In the genomic region with DNA sequence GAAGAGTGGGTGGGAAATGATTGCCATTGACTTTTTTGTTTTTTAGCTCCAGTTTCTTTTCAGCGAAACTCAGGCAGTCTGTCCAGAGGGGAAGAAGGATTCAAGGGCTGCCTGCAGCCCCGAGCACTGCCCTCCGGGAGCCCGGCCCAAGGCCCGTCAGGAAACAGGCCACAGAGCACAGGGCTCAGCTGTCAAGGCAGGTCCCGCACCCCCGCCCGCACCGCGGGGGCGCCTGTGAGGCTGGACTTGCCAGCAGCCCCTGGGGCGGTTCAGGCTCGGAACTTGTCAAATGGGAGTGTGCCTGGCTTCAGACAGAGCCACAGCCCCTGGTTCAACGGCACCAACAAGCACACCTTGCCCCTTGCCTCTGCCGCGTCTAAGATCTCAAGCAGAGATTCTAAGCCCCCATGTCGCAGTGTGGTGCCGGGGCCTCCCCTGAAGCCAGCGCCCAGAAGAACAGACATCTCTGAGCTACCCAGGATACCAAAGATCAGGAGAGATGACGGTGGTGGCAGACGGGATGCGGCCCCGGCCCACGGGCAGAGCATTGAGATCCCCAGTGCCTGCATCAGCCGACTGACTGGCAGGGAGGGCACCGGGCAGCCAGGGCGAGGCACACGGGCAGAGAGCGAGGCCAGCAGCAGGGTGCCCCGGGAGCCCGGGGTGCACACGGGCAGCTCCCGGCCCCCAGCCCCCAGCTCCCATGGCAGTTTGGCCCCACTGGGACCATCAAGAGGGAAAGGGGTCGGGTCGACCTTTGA, we compare ENCODE assay signal across 26 cellular contexts. TPM values are rescaled to one million over a fixed set of nuclear protein-coding genes. Genes with fewer than 3 reads are reported as not detected.
A peak's percentile ranks its signal among the peaks of the same experiment; 100 is the strongest.
DNase-seq lines count a peak whose midpoint lies in the region; ATAC-seq and TF ChIP-seq lines count a peak whose summit lies in the region.
"Had no signal": no experiment of that assay in that cellular context is flagged by ENCODE, and none has a peak within 500 bp of the region (broad histone marks: within the 10 kb centered on the region; RNA-seq: fewer than 3 reads in every experiment).

No MANE protein-coding gene starts in this region.

- peaks cover 2 to 5% (median 2%) of the 10 kb centered on the region in 4 donors for H3K4me1 Mint-ChIP-seq in CD4-positive, alpha-beta memory T cell
- peaks cover 3% of the 10 kb centered on the region for H3K4me1 Mint-ChIP-seq in central memory CD8-positive, alpha-beta T cell

- H2BK15ac ChIP-seq in neuronal stem cell (ENCODE audit: low read length): no peak overlapping the region

- H3K23ac ChIP-seq in neuronal stem cell (ENCODE audit: low read depth, low read length, poor library complexity): no peak overlapping the region

- no peak overlapping the region for H3K9ac ChIP-seq in neuronal stem cell (ENCODE audit: low read depth, low read length, poor library complexity)

- no peak overlapping the region for H2AK5ac ChIP-seq in neuronal stem cell (ENCODE audit: low read depth, low read length)

- H3K4me3 Mint-ChIP-seq in CD4-positive, alpha-beta memory T cell: no peak overlapping the region
- no peak overlapping the region for H3K4me3 Mint-ChIP-seq in central memory CD8-positive, alpha-beta T cell
- H3K4me3 Mint-ChIP-seq: brain; CD4-positive, alpha-beta T cell; T-helper 2 cell treated with Interferon-gamma antibody and Interleukin-4, amounts not matched to agents 5 μg/mL and 100 μg/mL, for 36 hours had no signal

- H4K91ac ChIP-seq in neuronal stem cell (ENCODE audit: low read depth, low read length, poor library complexity): no peak overlapping the region

- H4K8ac ChIP-seq in neuronal stem cell (ENCODE audit: low read depth, low read length): no peak overlapping the region

- no peak overlapping the region for H2AFZ ChIP-seq in neuronal stem cell (ENCODE audit: low read length)

- intact Hi-C loops in CD4-positive, alpha-beta memory T cell (cut with micrococcal nuclease): no loop called here

- peaks cover 7% of the 10 kb centered on the region for H3K79me1 ChIP-seq in neuronal stem cell (ENCODE audit: low read depth, low read length)

- H3K4me3 ChIP-seq in CD4-positive, alpha-beta memory T cell (ENCODE audit: low read length in 2 of 2): no peak overlapping the region
- H3K4me3 ChIP-seq in neuronal stem cell (ENCODE audit: low read length in 2 of 2): no peak overlapping the region
- H3K4me3 ChIP-seq: left lung, sigmoid colon, upper lobe of left lung had no signal

- H3K9me3 Mint-ChIP-seq in CD4-positive, alpha-beta memory T cell: no peaks in the 10 kb centered on the region
- H3K9me3 Mint-ChIP-seq in central memory CD8-positive, alpha-beta T cell: no peaks in the 10 kb centered on the region
- H3K9me3 Mint-ChIP-seq: activated T-helper 2 cell treated with anti-CD3 and anti-CD28 coated beads, Interferon-gamma antibody, Interleukin-2, Interleukin-4, amounts not matched to agents 10 μg/mL and 5 μg/mL and 100 μg/mL, durations not matched to agents 14 hours and 24 hours and 36 hours; CD4-positive, alpha-beta T cell; T-helper 2 cell treated with Interferon-gamma antibody and Interleukin-4, amounts not matched to agents 5 μg/mL and 100 μg/mL, for 36 hours had no signal

- H3K27ac Mint-ChIP-seq in CD4-positive, alpha-beta memory T cell: peak overlapping the region in 5 of 7 donors; percentile 5 to 73 (median 48)
- H3K27ac Mint-ChIP-seq in central memory CD8-positive, alpha-beta T cell (ENCODE audit: low read depth): peak overlapping the region; percentile 49
- H3K27ac Mint-ChIP-seq: activated T-helper 2 cell treated with anti-CD3 and anti-CD28 coated beads, Interferon-gamma antibody, Interleukin-2, Interleukin-4, amounts not matched to agents 10 μg/mL and 5 μg/mL and 100 μg/mL, durations not matched to agents 14 hours and 24 hours and 36 hours; CD4-positive, alpha-beta T cell; T-helper 2 cell treated with Interferon-gamma antibody and Interleukin-4, amounts not matched to agents 5 μg/mL and 100 μg/mL, for 36 hours had no signal

- H3K36me3 Mint-ChIP-seq in CD4-positive, alpha-beta memory T cell: peaks cover 18 to 47% of the 10 kb centered on the region in 2 donors
- H3K36me3 Mint-ChIP-seq in central memory CD8-positive, alpha-beta T cell (ENCODE audit: insufficient read depth): peaks cover 38% of the 10 kb centered on the region

- H3K4ac ChIP-seq in neuronal stem cell (ENCODE audit: low read length): no peak overlapping the region

- WGBS in neuronal stem cell (ENCODE audit: extremely low coverage in 2 of 2, insufficient read length in 2 of 2, insufficient replicate concordance in 1 of 2), 2 donors: no CpG with 5 or more reads among the region's 35 CpGs

- POLR2A ChIA-PET in CD4-positive, alpha-beta memory T cell (lab: Charles Lee; ENCODE audit: partially characterized antibody): interaction anchor here (0.8 to 1.6 kb wide), 3 partner anchors 22 to 31 kb away, joined by 3 to 5 read pairs (median 4); no protein-coding TSS in a partner anchor

- H2BK120ac ChIP-seq in neuronal stem cell (ENCODE audit: low read depth, low read length): no peak overlapping the region

- no peaks in the 10 kb centered on the region for H3K4me1 ChIP-seq in CD4-positive, alpha-beta memory T cell (ENCODE audit: insufficient read depth, low read length)
- H3K4me1 ChIP-seq in neuronal stem cell (ENCODE audit: control insufficient read depth in 2 of 2, insufficient read depth in 1 of 2, low read depth in 1 of 2, low read length in 2 of 2): no peaks in the 10 kb centered on the region
- H3K4me1 ChIP-seq: left lung, upper lobe of left lung had no signal

- DNase-seq in CD4-positive, alpha-beta memory T cell: no peak
- no peak for DNase-seq in central memory CD8-positive, alpha-beta T cell (ENCODE audit: low spot score in 2 of 2)
- DNase-seq in neuronal stem cell (ENCODE audit: low spot score) (no peak), 8988T (no peak)
- DNase-seq in stimulated activated CD4-positive, alpha-beta T cell treated with anti-CD3 and anti-CD28 coated beads, Interleukin-1b, Interleukin-23, amount 100 ng/mL, for 48 hours: no peak
- DNase-seq: activated CD4-positive, alpha-beta T cell treated with anti-CD3 and anti-CD28 coated beads for 48 hours; activated CD8-positive, alpha-beta memory T cell treated with anti-CD3 and anti-CD28 coated beads, Interleukin-2, amount 50 U/mL, for 4 hours; CD4-positive, alpha-beta T cell; effector memory CD4-positive, alpha-beta T cell; KG1; NCI-H1417 treated with DMSO at 0.1 percent for 48 hours; NCI-H446 treated with DMSO at 0.1 percent for 48 hours; stimulated activated CD4-positive, alpha-beta T cell treated with anti-CD3 and anti-CD28 coated beads, Interleukin-15, amount 100 ng/mL, for 24 hours had no signal

- H3K9me3 ChIP-seq in CD4-positive, alpha-beta memory T cell (ENCODE audit: control insufficient read depth in 1 of 2, low read length in 2 of 2): no peaks in the 10 kb centered on the region
- no peaks in the 10 kb centered on the region for H3K9me3 ChIP-seq in neuronal stem cell (replicated peaks in 1 of 2; ENCODE audit: control insufficient read depth in 2 of 2, insufficient read depth in 1 of 2, low read depth in 1 of 2, low read length in 2 of 2)
- H3K9me3 ChIP-seq: left lung, sigmoid colon, upper lobe of left lung had no signal

- H3K27ac ChIP-seq in 22Rv1 (0 out of 2 replicates have a peak overlapping the region, but pooled peaks have one; percentile 17), neuronal stem cell (replicated peaks; ENCODE audit: low read length) (no peak overlapping the region)
- no peak overlapping the region for H3K27ac ChIP-seq in CD4-positive, alpha-beta memory T cell (ENCODE audit: low read depth, low read length)
- H3K27ac ChIP-seq: left lung, upper lobe of left lung had no signal

- no peak overlapping the region for H2BK12ac ChIP-seq in neuronal stem cell (ENCODE audit: low read length)

- no peak overlapping the region for H3K14ac ChIP-seq in neuronal stem cell (ENCODE audit: low read length)

- H3K27me3 Mint-ChIP-seq in CD4-positive, alpha-beta memory T cell: no peaks in the 10 kb centered on the region
- H3K27me3 Mint-ChIP-seq in central memory CD8-positive, alpha-beta T cell: no peaks in the 10 kb centered on the region
- H3K27me3 Mint-ChIP-seq: CD4-positive, alpha-beta T cell had no signal

- ATAC-seq in central memory CD8-positive, alpha-beta T cell (replicated peaks; ENCODE audit: extremely low read depth, poor library complexity, severe bottlenecking): no peak
- no peak for ATAC-seq in HG02973 (IDR thresholded peaks at IDR 0.05; ENCODE audit: unreplicated experiment)

- H3K4me2 ChIP-seq in neuronal stem cell (ENCODE audit: insufficient read depth, low read length, poor library complexity, severe bottlenecking): peak overlapping the region; percentile 11

- H3K18ac ChIP-seq in neuronal stem cell (ENCODE audit: low read length): no peak overlapping the region

- CTCF ChIA-PET in CD4-positive, alpha-beta memory T cell (lab: Charles Lee; ENCODE audit: partially characterized antibody): interaction anchor here (1.1 kb wide), 1 partner anchor 31 kb away, joined by 3 read pairs; no protein-coding TSS in a partner anchor

- no peak for TF ChIP-seq CTCF in 22Rv1 (IDR thresholded peaks at IDR 0.05)

- peaks cover 71% of the 10 kb centered on the region for H3K36me3 ChIP-seq in CD4-positive, alpha-beta memory T cell (ENCODE audit: insufficient read depth, low read length)
- peaks cover 75 to 98% of the 10 kb centered on the region in 2 donors for H3K36me3 ChIP-seq in neuronal stem cell (replicated peaks in 1 of 2; ENCODE audit: control insufficient read depth in 2 of 2, insufficient read depth in 2 of 2, low read length in 2 of 2)

- no peak overlapping the region for H2BK5ac ChIP-seq in neuronal stem cell (ENCODE audit: low read length)

- H3K27me3 ChIP-seq in CD4-positive, alpha-beta memory T cell (ENCODE audit: insufficient read depth, low read length): no peaks in the 10 kb centered on the region
- H3K27me3 ChIP-seq in neuronal stem cell (ENCODE audit: control insufficient read depth in 3 of 3, insufficient read depth in 3 of 3, low read depth in 1 of 3, low read length in 3 of 3): peaks cover 0 to 2% (median 0%) of the 10 kb centered on the region in 3 experiments
- H3K27me3 ChIP-seq: left lung, sigmoid colon, upper lobe of left lung had no signal

RNA-seq across cellular contexts. Expression of gene IRF7, which starts 8.6 kb away (rescaled TPM):
- total RNA-seq in CD4-positive, alpha-beta memory T cell: 10 to 100 TPM; 67.6 to 76.6 TPM
- polyA plus RNA-seq in CD4-positive, alpha-beta memory T cell: 10 to 100 TPM; 20.8 to 37.4 TPM
- polyA plus RNA-seq in neuronal stem cell (2013, experiment 1 of 2): 5.5 TPM
- 5.1 TPM for polyA plus RNA-seq in neuronal stem cell (2013, experiment 2 of 2)

RNA-seq across cellular contexts. Expression of gene CDHR5, which starts 17.6 kb away (rescaled TPM):
- not detected for total RNA-seq in CD4-positive, alpha-beta memory T cell
- not detected for polyA plus RNA-seq in CD4-positive, alpha-beta memory T cell
- polyA plus RNA-seq in neuronal stem cell (2013, experiment 1 of 2): not detected
- polyA plus RNA-seq in neuronal stem cell (2013, experiment 2 of 2): not detected
- total RNA-seq: activated T-helper 2 cell treated with anti-CD3 and anti-CD28 coated beads, Interferon-gamma antibody, Interleukin-2, Interleukin-4, amounts not matched to agents 10 μg/mL and 5 μg/mL and 100 μg/mL, durations not matched to agents 14 hours and 24 hours and 36 hours; CD4-positive, alpha-beta T cell; esophagus mucosa; frontal cortex; left lung; OCI-LY7 had no signal
- polyA plus RNA-seq: neural cell had no signal

RNA-seq across cellular contexts. Expression of gene SCT, which starts 19.8 kb away (rescaled TPM):
- total RNA-seq in CD4-positive, alpha-beta memory T cell: not detected
- not detected for polyA plus RNA-seq in CD4-positive, alpha-beta memory T cell
- not detected for polyA plus RNA-seq in neuronal stem cell (2013, experiment 1 of 2)
- not detected for polyA plus RNA-seq in neuronal stem cell (2013, experiment 2 of 2)
- total RNA-seq: activated T-helper 2 cell treated with anti-CD3 and anti-CD28 coated beads, Interferon-gamma antibody, Interleukin-2, Interleukin-4, amounts not matched to agents 10 μg/mL and 5 μg/mL and 100 μg/mL, durations not matched to agents 14 hours and 24 hours and 36 hours; CD4-positive, alpha-beta T cell; esophagus mucosa; frontal cortex; HT-29; left lung; OCI-LY7; sigmoid colon had no signal
- polyA plus RNA-seq: neural cell had no signal

RNA-seq across cellular contexts. Expression of gene DRD4, which starts 29.9 kb away (rescaled TPM):
- 1 to 10 TPM in 1 of 2 experiments, under 1 TPM in 1; 0.64 to 1.0 TPM for total RNA-seq in CD4-positive, alpha-beta memory T cell
- not detected for polyA plus RNA-seq in CD4-positive, alpha-beta memory T cell
- 15.1 TPM for polyA plus RNA-seq in neuronal stem cell (2013, experiment 1 of 2)
- 15.5 TPM for polyA plus RNA-seq in neuronal stem cell (2013, experiment 2 of 2)
- total RNA-seq: frontal cortex had no signal
- polyA plus RNA-seq: neural cell had no signal

RNA-seq across cellular contexts. Expression of gene PHRF1, which starts 30.9 kb away (rescaled TPM):
- total RNA-seq in CD4-positive, alpha-beta memory T cell: 10 to 100 TPM; 49.2 to 54.5 TPM
- polyA plus RNA-seq in CD4-positive, alpha-beta memory T cell: 10 to 100 TPM in 1 of 2 donors, under 1 TPM in 1; 0.93 to 17.0 TPM
- polyA plus RNA-seq in neuronal stem cell (2013, experiment 1 of 2): 13.1 TPM
- polyA plus RNA-seq in neuronal stem cell (2013, experiment 2 of 2): 12.9 TPM
